ENCODE assay signal across 13 cellular contexts in genomic region chr3:195580733-195581443, GRCh38. TPM values are rescaled to one million over a fixed set of nuclear protein-coding genes. Genes with fewer than 3 reads are reported as not detected.
A peak's percentile ranks its signal among the peaks of the same experiment; 100 is the strongest.
DNase-seq lines count a peak whose midpoint lies in the region; ATAC-seq and TF ChIP-seq lines count a peak whose summit lies in the region.
"Had no signal": no experiment of that assay in that cellular context is flagged by ENCODE, and none has a peak within 500 bp of the region (broad histone marks: within the 10 kb centered on the region; RNA-seq: fewer than 3 reads in every experiment).

No MANE protein-coding gene starts in this region.

- H3K4me1 ChIP-seq in gastrocnemius medialis = peaks cover 26 to 27% of the 10 kb centered on the region in 2 donors

- CTCF ChIA-PET in RWPE1 (lab: Yijun Ruan, JAX) = no interaction called here

- no peak for TF ChIP-seq POLR2A in gastrocnemius medialis (IDR thresholded peaks at IDR 0.05)

- ATAC-seq in gastrocnemius medialis = peak; percentile 35 to 72
- no peak for ATAC-seq in HG03520 (IDR thresholded peaks at IDR 0.05; ENCODE audit: unreplicated experiment)
- no peak for ATAC-seq in GM18520 (IDR thresholded peaks at IDR 0.05; ENCODE audit: unreplicated experiment)

- DNase-seq in GM04503 (ENCODE audit: low read depth) (peak; percentile 47), foreskin fibroblast (peak; percentile 59 to 88), gastrocnemius medialis (no peak), RWPE1 (ENCODE audit: low spot score) (no peak)
- DNase-seq: activated CD4-positive, alpha-beta T cell treated with anti-CD3 and anti-CD28 coated beads, Interleukin-2, amount 50 U/mL, for 48 hours; EL; NCI-H226; SJCRH30; stimulated activated CD4-positive, alpha-beta T cell treated with anti-CD3 and anti-CD28 coated beads, Interleukin-2, amount 100 ng/mL, for 24 hours; trophoblast cell had no signal

- no peaks in the 10 kb centered on the region for H3K27me3 ChIP-seq in gastrocnemius medialis
- H3K27me3 ChIP-seq: SJCRH30 had no signal

- no peak for TF ChIP-seq CTCF in foreskin fibroblast (IDR thresholded peaks at IDR 0.05; ENCODE audit: low read depth, low read length)
- TF ChIP-seq CTCF in gastrocnemius medialis (IDR thresholded peaks at IDR 0.05 in 4 of 5, conservative IDR thresholded peaks at IDR 0.05 in 1 of 5) = no peak
- TF ChIP-seq CTCF in RWPE1 (conservative IDR thresholded peaks at IDR 0.05; ENCODE audit: low read depth) = no peak

- intact Hi-C loops in gastrocnemius medialis (cut with DNase I; ENCODE audit: low total_unique reads) = no loop called here

- H3K9me3 ChIP-seq in gastrocnemius medialis = no peaks in the 10 kb centered on the region
- H3K9me3 ChIP-seq: SJCRH30 had no signal

- H3K36me3 ChIP-seq in gastrocnemius medialis = no peaks in the 10 kb centered on the region
- H3K36me3 ChIP-seq: SJCRH30 had no signal

- H3K4me3 ChIP-seq in foreskin fibroblast (ENCODE audit: low read depth in 1 of 2, low read length in 2 of 2) (no peak overlapping the region), gastrocnemius medialis (peak overlapping the region; percentile 33 to 47 (median 38))
- H3K4me3 ChIP-seq: SJCRH30 had no signal

- peak overlapping the region; percentile 97 for H3K27ac ChIP-seq in angular gyrus (ENCODE audit: low read depth, low read length)
- peak overlapping the region in 2 of 4 donors; percentile 44 to 68 for H3K27ac ChIP-seq in gastrocnemius medialis
- H3K27ac ChIP-seq in RWPE1 = no peak overlapping the region
- H3K27ac ChIP-seq: SJCRH30 had no signal

- in situ Hi-C loops in gastrocnemius medialis (cut with MboI; ENCODE audit: low sequenced_read_pairs in 4 of 4) = loop anchor here in 1 of 4 donors (25.0 kb wide), 1 partner anchor 256 kb away; no protein-coding TSS in a partner anchor

- POLR2A ChIA-PET in RWPE1 (lab: Yijun Ruan, JAX; ENCODE audit: low non-redundant PET) = interaction anchor here (0.5 to 0.7 kb wide), 2 partner anchors 38 to 945 kb away, joined by 3 to 4 read pairs; partner anchors contain the start of gene PPP1R2

RNA-seq across cellular contexts. Expression of gene APOD, which starts 2.9 kb away (rescaled TPM):
- 100 to 1,000 TPM; 602 to 801 (median 626) TPM for total RNA-seq in gastrocnemius medialis

RNA-seq across cellular contexts. Expression of gene PPP1R2, which starts 37.8 kb away (rescaled TPM):
- total RNA-seq in gastrocnemius medialis = 100 to 1,000 TPM in 3 of 4 donors, 10 to 100 TPM in 1; 80.6 to 133 (median 108) TPM

Comparison
In these comparisons a context has a peak if more than half of its experiments do, and no peak if none do; other contexts are left out.
1. DNase-seq: peak in GM04503 (single experiment) and foreskin fibroblast (2 of 2); none in gastrocnemius medialis (0 of 2) and RWPE1 (single experiment).
2. H3K4me3 ChIP-seq: peak in gastrocnemius medialis (4 of 4); none in foreskin fibroblast (0 of 2).
3. ATAC-seq: peak in gastrocnemius medialis (2 of 2); none in HG03520 (single experiment) and GM18520 (single experiment).